Comparison of ENCODE assay signal across 8 cellular contexts in the genomic region with DNA sequence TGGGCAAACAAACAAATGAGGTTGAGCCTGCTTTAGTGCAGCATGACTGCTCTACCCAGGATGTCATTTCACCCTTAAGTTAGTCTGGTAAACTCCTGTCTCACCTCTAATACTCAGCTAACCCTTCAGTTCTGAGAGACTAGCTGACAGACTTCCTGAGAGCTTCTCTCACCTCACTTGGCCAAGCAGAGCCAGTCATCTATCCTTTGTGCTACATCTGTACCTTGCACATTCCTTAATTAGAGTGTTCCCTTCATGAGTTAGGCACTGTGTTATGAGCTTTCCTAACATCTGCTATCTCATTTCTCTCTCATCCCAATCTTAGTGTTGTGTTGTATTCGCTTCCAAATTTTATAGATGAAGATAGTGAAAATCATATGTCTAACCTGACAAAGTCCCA.
"Had no signal": no experiment of that assay in that cellular context is flagged by ENCODE, and none has a peak within 500 bp of the region (broad histone marks: within the 10 kb centered on the region; RNA-seq: fewer than 3 reads in every experiment).

No MANE protein-coding gene starts in this region.

- FAIRE-seq: G401.6, GM12878, GM12891, GM12892, GM18507, GM19239 had no signal

- DNase-seq: GDM1, GF-D8 had no signal
